8 cellular contexts compared by ENCODE assay signal in the genomic region with DNA sequence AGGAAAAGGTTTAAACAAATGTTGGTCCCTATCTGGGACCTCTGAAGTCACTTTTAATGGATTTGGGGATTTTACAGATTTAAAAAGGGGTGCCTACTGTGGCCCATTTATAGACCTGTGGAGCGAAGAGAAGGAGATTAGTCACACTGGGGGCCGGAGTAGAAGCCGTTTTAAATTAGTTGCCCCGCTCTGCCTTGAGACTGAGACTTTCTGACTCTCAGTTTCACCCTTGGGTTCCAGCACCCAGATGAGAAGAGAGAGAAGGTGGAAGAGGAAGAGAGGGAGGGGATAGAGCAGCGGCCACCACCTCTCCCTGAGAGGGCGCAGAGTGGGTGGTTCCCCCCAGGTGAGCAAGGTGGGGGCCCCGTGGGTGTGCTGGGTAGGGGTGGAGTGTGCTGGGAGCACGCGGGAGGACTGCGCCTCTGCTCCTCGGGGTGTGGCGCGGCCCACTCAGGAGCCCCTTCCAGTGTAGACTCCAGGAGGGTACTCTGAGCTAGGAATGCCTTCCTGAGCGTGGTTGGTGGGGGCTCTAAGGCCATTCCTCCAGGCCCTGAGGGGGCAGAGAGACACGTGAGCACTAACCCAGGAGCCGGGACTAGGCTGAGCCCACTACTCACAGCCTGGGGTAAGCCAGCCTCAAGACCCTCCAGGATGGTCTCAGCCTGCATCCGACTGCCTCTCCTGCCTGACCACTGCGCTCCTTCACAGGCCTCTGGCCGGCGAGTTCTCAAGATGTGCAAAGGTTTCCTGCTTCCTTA. TPM values are rescaled to one million over a fixed set of nuclear protein-coding genes. Genes with fewer than 3 reads are reported as not detected.
DNase-seq lines count a peak whose midpoint lies in the region; ATAC-seq and TF ChIP-seq lines count a peak whose summit lies in the region.

No MANE protein-coding gene starts in this region.

- peaks cover 16% of the 10 kb centered on the region for H3K27me3 Mint-ChIP-seq in activated CD4-positive, alpha-beta T cell treated with anti-CD3 and anti-CD28 coated beads for 36 hours
- peaks cover 8% of the 10 kb centered on the region for H3K27me3 Mint-ChIP-seq in glutamatergic neuron (ENCODE audit: unreplicated experiment)

- no peaks in the 10 kb centered on the region for H3K9me3 Mint-ChIP-seq in activated CD4-positive, alpha-beta T cell treated with anti-CD3 and anti-CD28 coated beads for 36 hours (ENCODE audit: low read depth)
- H3K9me3 Mint-ChIP-seq in glutamatergic neuron (ENCODE audit: unreplicated experiment): peaks cover 6% of the 10 kb centered on the region

- TF ChIP-seq POLR2A in gastroesophageal sphincter (IDR thresholded peaks at IDR 0.05) (no peak), gastrocnemius medialis (IDR thresholded peaks at IDR 0.05) (no peak)

- TF ChIP-seq CTCF in glutamatergic neuron (IDR thresholded peaks at IDR 0.05; ENCODE audit: partially characterized antibody, unreplicated experiment) (no peak), gastroesophageal sphincter (IDR thresholded peaks at IDR 0.05) (no peak), gastrocnemius medialis (IDR thresholded peaks at IDR 0.05 in 4 of 5, conservative IDR thresholded peaks at IDR 0.05 in 1 of 5) (no peak)

- H3K9me3 ChIP-seq in SJSA1 (replicated peaks) (no peaks in the 10 kb centered on the region), gastroesophageal sphincter (no peaks in the 10 kb centered on the region), gastrocnemius medialis (no peaks in the 10 kb centered on the region)

- H3K4me1 Mint-ChIP-seq in activated CD4-positive, alpha-beta T cell treated with anti-CD3 and anti-CD28 coated beads for 36 hours: peaks cover 6% of the 10 kb centered on the region
- peaks cover 4% of the 10 kb centered on the region for H3K4me1 Mint-ChIP-seq in glutamatergic neuron (ENCODE audit: low read depth, unreplicated experiment)

- no peaks in the 10 kb centered on the region for H3K36me3 ChIP-seq in SJSA1
- no peaks in the 10 kb centered on the region for H3K36me3 ChIP-seq in gastroesophageal sphincter
- no peaks in the 10 kb centered on the region for H3K36me3 ChIP-seq in gastrocnemius medialis

- H3K4me3 ChIP-seq in SJSA1 (peak overlapping the region; percentile 48; the same call in 1 of the 2 replicates), gastroesophageal sphincter (peak overlapping the region in 1 of 2 donors; percentile 66), gastrocnemius medialis (peak overlapping the region in 2 of 4 donors; percentile 59 to 80)

- no peak for DNase-seq in activated CD4-positive, alpha-beta T cell treated with anti-CD3 and anti-CD28 coated beads for 36 hours
- DNase-seq in activated CD4-positive, alpha-beta T cell treated with anti-CD3 and anti-CD28 coated beads, Interleukin-2, amount 50 U/mL, for 48 hours: no peak
- DNase-seq in SJSA1 (ENCODE audit: low read depth in 1 of 2, low spot score in 2 of 2) (no peak), glutamatergic neuron (no peak), sciatic nerve (ENCODE audit: low spot score) (no peak), NCI-H2081 (lab: John Stamatoyannopoulos, UW) (no peak), gastrocnemius medialis (no peak)

- no peaks in the 10 kb centered on the region for H3K27me3 ChIP-seq in SJSA1 (replicated peaks)
- H3K27me3 ChIP-seq in gastroesophageal sphincter: no peaks in the 10 kb centered on the region
- peaks cover 0 to 2% (median 0%) of the 10 kb centered on the region in 3 donors for H3K27me3 ChIP-seq in gastrocnemius medialis

- no peak for ATAC-seq in activated CD4-positive, alpha-beta T cell treated with anti-CD3 and anti-CD28 coated beads for 36 hours
- ATAC-seq in sciatic nerve (peak; percentile 13), gastroesophageal sphincter (no peak), gastrocnemius medialis (no peak)

- intact Hi-C loops in activated CD4-positive, alpha-beta T cell treated with anti-CD3 and anti-CD28 coated beads for 36 hours (cut with DNase I, micrococcal nuclease): loop anchor here (5.0 to 10.0 kb wide), 3 partner anchors 266 to 464 kb away; partner anchors contain the start of gene TOPBP1 (in 1 of the 2)
- intact Hi-C loops in sciatic nerve (cut with DNase I): loop anchor here (5.0 kb wide), 1 partner anchor 106 kb away; no protein-coding TSS in a partner anchor
- intact Hi-C loops in gastrocnemius medialis (cut with DNase I; ENCODE audit: low total_unique reads): loop anchor here (5.0 kb wide), 1 partner anchor 1201 kb away; no protein-coding TSS in a partner anchor

- H3K36me3 Mint-ChIP-seq in activated CD4-positive, alpha-beta T cell treated with anti-CD3 and anti-CD28 coated beads for 36 hours (ENCODE audit: low read depth): no peaks in the 10 kb centered on the region
- no peaks in the 10 kb centered on the region for H3K36me3 Mint-ChIP-seq in glutamatergic neuron (ENCODE audit: unreplicated experiment)

- WGBS in gastroesophageal sphincter (ENCODE audit: low coverage in 1 of 2), 2 donors: 73 to 83% methylated on average over 9 to 13 of the region's 20 CpGs

- H3K27ac Mint-ChIP-seq in activated CD4-positive, alpha-beta T cell treated with anti-CD3 and anti-CD28 coated beads for 36 hours: no peak overlapping the region
- no peak overlapping the region for H3K27ac Mint-ChIP-seq in glutamatergic neuron (ENCODE audit: unreplicated experiment)

- TF ChIP-seq EP300 in gastroesophageal sphincter (IDR thresholded peaks at IDR 0.05): no peak

- in situ Hi-C loops in gastrocnemius medialis (cut with MboI; ENCODE audit: low sequenced_read_pairs in 4 of 4): loop anchor here in 1 of 4 donors (10.0 kb wide), 1 partner anchor 114 kb away; no protein-coding TSS in a partner anchor

- peak overlapping the region; percentile 38 for H3K4me3 Mint-ChIP-seq in activated CD4-positive, alpha-beta T cell treated with anti-CD3 and anti-CD28 coated beads for 36 hours
- peak overlapping the region; percentile 65 for H3K4me3 Mint-ChIP-seq in glutamatergic neuron (ENCODE audit: unreplicated experiment)

- CTCF ChIA-PET in activated CD4-positive, alpha-beta T cell treated with anti-CD3 and anti-CD28 coated beads for 36 hours (lab: Charles Lee): interaction anchor here (0.5 to 1.2 kb wide), 6 partner anchors 11 to 553 kb away, joined by 3 to 4 read pairs (median 3); no protein-coding TSS in a partner anchor

- POLR2A ChIA-PET in activated CD4-positive, alpha-beta T cell treated with anti-CD3 and anti-CD28 coated beads for 36 hours (lab: Charles Lee): no interaction called here

- H3K27ac ChIP-seq in SJSA1 (no peak overlapping the region), gastroesophageal sphincter (no peak overlapping the region), gastrocnemius medialis (no peak overlapping the region)

- peaks cover 19% of the 10 kb centered on the region for H3K4me1 ChIP-seq in SJSA1 (replicated peaks)
- H3K4me1 ChIP-seq in gastroesophageal sphincter: peaks cover 0 to 18% (median 4%) of the 10 kb centered on the region in 3 donors
- H3K4me1 ChIP-seq in gastrocnemius medialis: peaks cover 0 to 9% of the 10 kb centered on the region in 2 donors

RNA-seq across cellular contexts. Expression of gene RAB6B, which starts 32.6 kb away (rescaled TPM):
- under 1 TPM; 0.23 to 0.51 TPM for total RNA-seq in activated CD4-positive, alpha-beta T cell treated with anti-CD3 and anti-CD28 coated beads for 36 hours
- 0.06 and 0.18 TPM in 2 replicates for total RNA-seq in SJSA1 (2014; rRNA removed; shearing (Covaris generic))
- 222 TPM for total RNA-seq in glutamatergic neuron (ENCODE audit: unreplicated experiment)
- 9.5 TPM for total RNA-seq in sciatic nerve
- 10 to 100 TPM in 2 of 4 donors, 1 to 10 TPM in 2; 5.0 to 16.1 (median 8.7) TPM for total RNA-seq in gastroesophageal sphincter
- total RNA-seq in gastrocnemius medialis: 1 to 10 TPM in 1 of 4 donors, under 1 TPM in 3; 0.31 to 1.1 (median 0.72) TPM

Comparison
In these comparisons a context has a peak if more than half of its experiments do, and no peak if none do; other contexts are left out.
1. RNA of gene RAB6B, which starts 32.6 kb away (total RNA-seq): 222 TPM in glutamatergic neuron (single experiment); 5.0 to 16.1 TPM in gastroesophageal sphincter, 9.5 TPM in sciatic nerve (single experiment), 0.31 to 1.1 TPM in gastrocnemius medialis, 0.23 to 0.51 TPM in activated CD4-positive, alpha-beta T cell treated with anti-CD3 and anti-CD28 coated beads for 36 hours and 0.06 to 0.18 TPM in SJSA1; every median in the first group is over 10 times any median in the second.